In genomic region chr3:99768126-99768525, GRCh38 we compare ENCODE assay signal across 26 cellular contexts. TPM values are rescaled to one million over a fixed set of nuclear protein-coding genes. Genes with fewer than 3 reads are reported as not detected.
DNase-seq lines count a peak whose midpoint lies in the region; ATAC-seq, FAIRE-seq and TF ChIP-seq lines count a peak whose summit lies in the region.
"Had no signal": no experiment of that assay in that cellular context is flagged by ENCODE, and none has a peak within 500 bp of the region (broad histone marks: within the 10 kb centered on the region; RNA-seq: fewer than 3 reads in every experiment).

No MANE protein-coding gene starts in this region.

- no peak overlapping the region for H4K91ac ChIP-seq in mesenchymal stem cell (ENCODE audit: low read length)

- BruUV-seq in endothelial cell of umbilical vein (replicated peaks; lab: Mats Ljungman, UMichigan): no TSS peak

- no peak overlapping the region for H3K4me3 Mint-ChIP-seq in astrocyte (ENCODE audit: unreplicated experiment)
- H3K4me3 Mint-ChIP-seq in CD4-positive, alpha-beta T cell: no peak overlapping the region
- H3K4me3 Mint-ChIP-seq: B cell; CD4-positive, CD25-positive, alpha-beta regulatory T cell; CD8-positive, alpha-beta memory T cell; HFFc6 had no signal

- no peak overlapping the region for H3K27ac Mint-ChIP-seq in astrocyte (ENCODE audit: unreplicated experiment)
- no peak overlapping the region for H3K27ac Mint-ChIP-seq in CD4-positive, alpha-beta T cell
- H3K27ac Mint-ChIP-seq: B cell; CD4-positive, CD25-positive, alpha-beta regulatory T cell; CD8-positive, alpha-beta memory T cell; HFFc6 had no signal

- H3K14ac ChIP-seq in mesenchymal stem cell (ENCODE audit: low read length in 2 of 2): no peak overlapping the region

- H3K79me2 ChIP-seq in GM23248 (ENCODE audit: insufficient read depth) (no peaks in the 10 kb centered on the region), astrocyte (ENCODE audit: insufficient read depth, low read length) (no peaks in the 10 kb centered on the region), endothelial cell of umbilical vein (ENCODE audit: control insufficient read depth, insufficient read depth, low read length) (no peaks in the 10 kb centered on the region)

- no peak overlapping the region for H2BK15ac ChIP-seq in mesenchymal stem cell (ENCODE audit: low read depth, poor library complexity, severe bottlenecking)

- CTCF ChIA-PET in endothelial cell of umbilical vein (lab: Charles Lee): interaction anchor here (1.3 to 2.0 kb wide), 4 partner anchors 9 to 20 kb away, joined by 3 to 5 read pairs (median 3); no protein-coding TSS in a partner anchor
- CTCF ChIA-PET in CD4-positive, alpha-beta T cell (lab: Charles Lee): no interaction called here

- intact Hi-C loops in endothelial cell of umbilical vein (cut with micrococcal nuclease): no loop called here
- intact Hi-C loops in CD4-positive, alpha-beta T cell (cut with DNase I, micrococcal nuclease): no loop called here

- H4K20me1 ChIP-seq in GM23248 (ENCODE audit: insufficient read depth) (no peaks in the 10 kb centered on the region), astrocyte (ENCODE audit: insufficient read depth, low read length) (no peaks in the 10 kb centered on the region), endothelial cell of umbilical vein (replicated peaks; ENCODE audit: control insufficient read depth, extremely low read depth, insufficient read depth, low read length) (no peaks in the 10 kb centered on the region)
- H4K20me1 ChIP-seq: BLaER1 had no signal

- POLR2A ChIA-PET in endothelial cell of umbilical vein (lab: Charles Lee): no interaction called here
- POLR2A ChIA-PET in CD4-positive, alpha-beta T cell (lab: Charles Lee): no interaction called here

- H3K9me3 ChIP-seq in GM23248 (ENCODE audit: low read depth) (no peaks in the 10 kb centered on the region), astrocyte (ENCODE audit: insufficient read depth, low read depth, low read length) (no peaks in the 10 kb centered on the region), endothelial cell of umbilical vein (replicated peaks; ENCODE audit: control insufficient read depth, insufficient read depth, low read length) (no peaks in the 10 kb centered on the region), mesenchymal stem cell (ENCODE audit: control insufficient read depth, low read length) (no peaks in the 10 kb centered on the region), tibial nerve (no peaks in the 10 kb centered on the region)
- H3K9me3 ChIP-seq in CD4-positive, alpha-beta T cell (ENCODE audit: control insufficient read depth, low read length): no peaks in the 10 kb centered on the region
- H3K9me3 ChIP-seq: BLaER1, HAP-1 had no signal

- H3K9me1 ChIP-seq in endothelial cell of umbilical vein (replicated peaks; ENCODE audit: control insufficient read depth, extremely low read depth, insufficient read depth, low read length): no peaks in the 10 kb centered on the region

- no peak overlapping the region for H2BK12ac ChIP-seq in mesenchymal stem cell (ENCODE audit: low read length in 2 of 2)

- DNase-seq in GM23248 (peak; percentile 28), astrocyte (ENCODE audit: low read depth) (no peak), endothelial cell of umbilical vein (ENCODE audit: low read depth, low spot score) (no peak), mesenchymal stem cell (no peak), hepatic stellate cell (ENCODE audit: low spot score) (no peak), tibial nerve (ENCODE audit: low spot score in 2 of 2) (no peak)
- no peak for DNase-seq in CD4-positive, alpha-beta T cell
- DNase-seq: CD4-positive, CD25-positive, alpha-beta regulatory T cell; CD8-positive, alpha-beta memory T cell; DMS 273 treated with DMSO at 0.1 percent for 48 hours; DMS79; EL; GDM1; GOT3; HFFc6 had no signal

- no peaks in the 10 kb centered on the region for H3K9me2 ChIP-seq in GM23248 (ENCODE audit: insufficient read depth)

- H3K4me2 ChIP-seq in GM23248 (ENCODE audit: unreplicated experiment): no peak overlapping the region
- H3K4me2 ChIP-seq in astrocyte (ENCODE audit: low read length): no peak overlapping the region
- no peak overlapping the region for H3K4me2 ChIP-seq in endothelial cell of umbilical vein (ENCODE audit: insufficient read depth, low read length)
- no peak overlapping the region for H3K4me2 ChIP-seq in mesenchymal stem cell (ENCODE audit: low read length, poor library complexity, severe bottlenecking)
- H3K4me2 ChIP-seq: BLaER1 had no signal

- in situ Hi-C loops in GM23248 (cut with MboI): loop anchor here (25.0 kb wide), 2 partner anchors 731 to 1156 kb away; no protein-coding TSS in a partner anchor

- H3K4me1 ChIP-seq in GM23248 (ENCODE audit: insufficient read depth) (peaks cover 34% of the 10 kb centered on the region), astrocyte (ENCODE audit: insufficient read depth, low read length) (peaks cover 8% of the 10 kb centered on the region), endothelial cell of umbilical vein (ENCODE audit: control insufficient read depth, extremely low read depth, insufficient read depth, low read length) (peaks cover 2% of the 10 kb centered on the region), mesenchymal stem cell (ENCODE audit: control insufficient read depth, insufficient read depth, low read depth, low read length) (peaks cover 8% of the 10 kb centered on the region), tibial nerve (peaks cover 0 to 6% (median 0%) of the 10 kb centered on the region in 4 donors)
- H3K4me1 ChIP-seq: BLaER1 had no signal

- H4K8ac ChIP-seq in mesenchymal stem cell (ENCODE audit: low read length): no peak overlapping the region

- H3K27me3 Mint-ChIP-seq in astrocyte (ENCODE audit: low read depth, unreplicated experiment): no peaks in the 10 kb centered on the region
- H3K27me3 Mint-ChIP-seq in CD4-positive, alpha-beta T cell: no peaks in the 10 kb centered on the region

- TF ChIP-seq POLR2A in endothelial cell of umbilical vein (IDR thresholded peaks at IDR 0.05; ENCODE audit: low read depth, low read length) (peak; percentile 26), tibial nerve (IDR thresholded peaks at IDR 0.05) (no peak)

- TF ChIP-seq EP300 in tibial nerve (IDR thresholded peaks at IDR 0.05): no peak

- H3K18ac ChIP-seq in mesenchymal stem cell (ENCODE audit: low read depth in 1 of 2, low read length in 2 of 2): no peak overlapping the region

- H2AFZ ChIP-seq in GM23248: no peak overlapping the region
- no peak overlapping the region for H2AFZ ChIP-seq in astrocyte (ENCODE audit: low read depth, low read length)
- H2AFZ ChIP-seq in endothelial cell of umbilical vein (ENCODE audit: low read depth, low read length): no peak overlapping the region
- H2AFZ ChIP-seq in mesenchymal stem cell (ENCODE audit: low read depth, low read length): no peak overlapping the region

- H2AK5ac ChIP-seq in mesenchymal stem cell (ENCODE audit: low read length, severe bottlenecking): peak overlapping the region; percentile 96

- no peak overlapping the region for H3K4ac ChIP-seq in mesenchymal stem cell (ENCODE audit: low read depth in 1 of 2, low read length in 2 of 2)

- H3K4me3 ChIP-seq in GM23248 (no peak overlapping the region), astrocyte (ENCODE audit: insufficient read depth, low read depth, low read length) (no peak overlapping the region), endothelial cell of umbilical vein (replicated peaks in 1 of 3; ENCODE audit: insufficient read depth in 1 of 3, low read depth in 1 of 3, low read length in 3 of 3) (no peak overlapping the region), mesenchymal stem cell (ENCODE audit: insufficient read depth in 1 of 2, low read depth in 1 of 2, low read length in 2 of 2) (no peak overlapping the region), tibial nerve (no peak overlapping the region)
- H3K4me3 ChIP-seq: BLaER1, GM12878, HAP-1 had no signal

- H3F3A ChIP-seq in GM23248 (ENCODE audit: insufficient read depth): peaks cover 20% of the 10 kb centered on the region

- H3K9ac ChIP-seq in GM23248 (no peak overlapping the region), astrocyte (ENCODE audit: low read length) (no peak overlapping the region), endothelial cell of umbilical vein (replicated peaks; ENCODE audit: extremely low read depth, insufficient read depth, low read length) (no peak overlapping the region), mesenchymal stem cell (ENCODE audit: low read length) (no peak overlapping the region)
- H3K9ac ChIP-seq: BLaER1 had no signal

- H3K4me1 Mint-ChIP-seq in astrocyte (ENCODE audit: low read depth, unreplicated experiment): peaks cover 38% of the 10 kb centered on the region
- H3K4me1 Mint-ChIP-seq in CD4-positive, alpha-beta T cell (ENCODE audit: low read depth): no peaks in the 10 kb centered on the region
- H3K4me1 Mint-ChIP-seq: B cell; CD4-positive, CD25-positive, alpha-beta regulatory T cell; CD8-positive, alpha-beta memory T cell had no signal

- no peak overlapping the region for H3K27ac ChIP-seq in GM23248
- no peak overlapping the region for H3K27ac ChIP-seq in astrocyte (ENCODE audit: low read depth, low read length)
- no peak overlapping the region for H3K27ac ChIP-seq in endothelial cell of umbilical vein (ENCODE audit: insufficient read depth, low read depth, low read length)
- peak overlapping the region; percentile 69 for H3K27ac ChIP-seq in mesenchymal stem cell (ENCODE audit: low read length, poor library complexity, severe bottlenecking)
- H3K27ac ChIP-seq in CD4-positive, alpha-beta T cell (ENCODE audit: low read depth, low read length): no peak overlapping the region
- H3K27ac ChIP-seq in tibial nerve: no peak overlapping the region
- H3K27ac ChIP-seq: 22Rv1, BLaER1, C4-2B had no signal

- H3K79me1 ChIP-seq in mesenchymal stem cell (replicated peaks; ENCODE audit: low read length, poor library complexity, severe bottlenecking): peaks cover 7% of the 10 kb centered on the region

- FAIRE-seq in astrocyte (lab: Jason Lieb, UNC) (peak; percentile 78), endothelial cell of umbilical vein (lab: Jason Lieb, UNC) (no peak)
- FAIRE-seq: A204.1, D721Med, GM12878, GM19239, H54 had no signal

- no peak for ATAC-seq in CD4-positive, alpha-beta T cell (ENCODE audit: poor library complexity)
- no peak for ATAC-seq in HG02852 (IDR thresholded peaks at IDR 0.05; ENCODE audit: unreplicated experiment)
- ATAC-seq: GM12878 had no signal

- no peaks in the 10 kb centered on the region for H3K27me3 ChIP-seq in GM23248 (replicated peaks; ENCODE audit: insufficient read depth)
- H3K27me3 ChIP-seq in astrocyte (ENCODE audit: insufficient read depth, low read length): no peaks in the 10 kb centered on the region
- H3K27me3 ChIP-seq in endothelial cell of umbilical vein (ENCODE audit: control insufficient read depth in 2 of 2, insufficient read depth in 2 of 2, low read length in 2 of 2): no peaks in the 10 kb centered on the region
- H3K27me3 ChIP-seq in mesenchymal stem cell (ENCODE audit: control insufficient read depth in 1 of 2, insufficient read depth in 1 of 2, low read length in 2 of 2): no peaks in the 10 kb centered on the region
- H3K27me3 ChIP-seq in CD4-positive, alpha-beta T cell (ENCODE audit: control insufficient read depth, insufficient read depth, low read length): no peaks in the 10 kb centered on the region
- no peaks in the 10 kb centered on the region for H3K27me3 ChIP-seq in tibial nerve
- H3K27me3 ChIP-seq: BLaER1 had no signal

- no peak overlapping the region for H3K23ac ChIP-seq in mesenchymal stem cell (ENCODE audit: low read length in 2 of 2)

- H3K36me3 ChIP-seq in GM23248 (ENCODE audit: low read depth) (no peaks in the 10 kb centered on the region), astrocyte (ENCODE audit: insufficient read depth, low read length) (no peaks in the 10 kb centered on the region), endothelial cell of umbilical vein (ENCODE audit: control insufficient read depth in 2 of 2, extremely low read depth in 1 of 2, insufficient read depth in 2 of 2, low read length in 2 of 2) (peaks cover 8 to 15% of the 10 kb centered on the region in 2 experiments), mesenchymal stem cell (ENCODE audit: control insufficient read depth in 1 of 2, insufficient read depth in 2 of 2, low read depth in 1 of 2, low read length in 2 of 2) (peaks cover 0 to 9% of the 10 kb centered on the region in 2 experiments), tibial nerve (no peaks in the 10 kb centered on the region)
- H3K36me3 ChIP-seq: BLaER1, HAP-1 had no signal

- H3K36me3 Mint-ChIP-seq in astrocyte (ENCODE audit: low read depth, unreplicated experiment): no peaks in the 10 kb centered on the region
- no peaks in the 10 kb centered on the region for H3K36me3 Mint-ChIP-seq in CD4-positive, alpha-beta T cell (ENCODE audit: low read depth)
- H3K36me3 Mint-ChIP-seq: CD4-positive, CD25-positive, alpha-beta regulatory T cell; CD8-positive, alpha-beta memory T cell had no signal

- dilution Hi-C loops in endothelial cell of umbilical vein (cut with MboI; ENCODE audit: extremely low pct_ligation_motif_present, low sequenced_read_pairs): loop anchor here (25.0 kb wide), 1 partner anchor 756 kb away; no protein-coding TSS in a partner anchor

- no peak overlapping the region for H2BK5ac ChIP-seq in mesenchymal stem cell (ENCODE audit: low read depth, low read length, poor library complexity, severe bottlenecking)

- no peak overlapping the region for H2BK120ac ChIP-seq in mesenchymal stem cell (ENCODE audit: low read depth, low read length)

- no peaks in the 10 kb centered on the region for H3K9me3 Mint-ChIP-seq in astrocyte (ENCODE audit: unreplicated experiment)
- no peaks in the 10 kb centered on the region for H3K9me3 Mint-ChIP-seq in CD4-positive, alpha-beta T cell
- H3K9me3 Mint-ChIP-seq: CD4-positive, CD25-positive, alpha-beta regulatory T cell; CD8-positive, alpha-beta memory T cell; HFFc6 had no signal

- 97 to 100% methylated on average over 1 of the region's 1 CpG for WGBS in GM23248 (ENCODE audit: low coverage in 1 of 2, low lambda C conversion rate in 2 of 2, missing lambda C conversion rate in 2 of 2), 2 experiments
- WGBS in mesenchymal stem cell: 83% methylated on average over 1 of the region's 1 CpG
- 88 to 89% methylated on average over 1 of the region's 1 CpG for WGBS in tibial nerve, 2 donors

- TF ChIP-seq CTCF in astrocyte (IDR thresholded peaks at IDR 0.05; ENCODE audit: insufficient read depth, low read depth, low read length): no peak
- TF ChIP-seq CTCF in endothelial cell of umbilical vein (IDR thresholded peaks at IDR 0.05; ENCODE audit: extremely low read depth in 1 of 2, insufficient read depth in 1 of 2, low read depth in 1 of 2, low read length in 2 of 2): no peak
- no peak for TF ChIP-seq CTCF in CD4-positive, alpha-beta T cell (IDR thresholded peaks at IDR 0.05)
- no peak for TF ChIP-seq CTCF in tibial nerve (IDR thresholded peaks at IDR 0.05)

RNA-seq across cellular contexts. Expression of gene CMSS1, which starts 49.5 kb away (rescaled TPM):
- 9.0 and 17.2 TPM in 2 replicates for total RNA-seq in GM23248 (2014; rRNA removed; shearing (Covaris generic))
- polyA plus RNA-seq in GM23248 (2016; fragmentation: Nextera tagmentation; extraction: Ambion mirVana) (26.6 and 26.7 TPM in 2 replicates), endothelial cell of umbilical vein (8.2 and 9.7 TPM in 2 replicates)
- total RNA-seq in astrocyte (11.0 and 12.5 TPM in 2 replicates), endothelial cell of umbilical vein (60.6 and 61.9 TPM in 2 replicates), tibial nerve (10 to 100 TPM in 3 of 4 donors, 1 to 10 TPM in 1; 5.5 to 29.1 (median 15.7) TPM)
- 21.4 and 22.3 TPM in 2 replicates for polyA plus RNA-seq in endothelial cell of umbilical vein (2011; cell fraction: cytosol; rRNA removed)
- polyA plus RNA-seq in endothelial cell of umbilical vein (2011; cell fraction: nucleus; rRNA removed): 15.9 and 18.1 TPM in 2 replicates
- polyA plus RNA-seq in endothelial cell of umbilical vein (2012): 31.3 and 64.7 TPM in 2 replicates
- 6.0 and 8.6 TPM in 2 replicates for polyA minus RNA-seq in endothelial cell of umbilical vein
- polyA minus RNA-seq in endothelial cell of umbilical vein (2011; cell fraction: cytosol; rRNA and poly(A)+ RNA removed): 27.2 TPM
- 28.2 and 35.4 TPM in 2 replicates for polyA minus RNA-seq in endothelial cell of umbilical vein (2011; cell fraction: nucleus; rRNA and poly(A)+ RNA removed)
- polyA plus RNA-seq in mesenchymal stem cell (2013, experiment 1 of 2): 11.1 TPM
- polyA plus RNA-seq in mesenchymal stem cell (2013, experiment 2 of 2): 12.6 TPM
- total RNA-seq in CD4-positive, alpha-beta T cell: 10 to 100 TPM; 12.2 TPM
